Comparison of ENCODE assay signal across 21 cellular contexts in the genomic region with DNA sequence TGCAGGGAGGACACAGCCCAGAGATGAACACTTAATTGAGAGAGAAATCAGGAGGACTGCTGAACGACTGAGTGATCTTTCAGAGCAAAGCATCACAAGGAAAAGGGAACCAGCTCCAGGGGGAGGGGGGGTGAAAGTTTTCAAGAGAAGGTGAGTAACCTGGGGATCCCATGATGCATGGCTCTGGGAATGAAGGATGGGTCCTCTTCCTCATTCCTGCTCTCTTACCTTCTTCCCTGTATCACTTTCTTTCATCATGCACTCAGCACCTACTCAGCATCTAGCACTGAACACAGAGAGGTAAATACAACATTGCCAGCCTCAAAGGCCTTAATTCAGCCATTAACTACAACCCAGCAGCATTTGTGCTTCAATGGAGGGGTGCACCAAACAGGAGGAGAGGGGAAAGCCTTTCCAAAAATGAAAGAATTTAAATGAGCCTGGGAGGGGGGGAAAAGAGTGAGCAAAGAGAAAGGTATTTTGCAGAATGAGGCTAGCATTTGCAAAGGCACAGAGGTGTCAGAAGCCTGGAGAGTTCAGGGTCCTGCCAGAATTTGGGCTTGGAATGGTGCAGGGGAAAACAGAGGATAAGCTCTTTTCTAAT.
DNase-seq lines count a peak whose midpoint lies in the region; ATAC-seq, FAIRE-seq and TF ChIP-seq lines count a peak whose summit lies in the region.
"Had no signal": no experiment of that assay in that cellular context is flagged by ENCODE, and none has a peak within 500 bp of the region (broad histone marks: within the 10 kb centered on the region; RNA-seq: fewer than 3 reads in every experiment).

No MANE protein-coding gene starts in this region.

- no peak overlapping the region for H4K91ac ChIP-seq in trophoblast cell (ENCODE audit: low read depth, low read length)

- no peak for FAIRE-seq in bronchial epithelial cell (lab: Jason Lieb, UNC)
- FAIRE-seq: astrocyte, GM18507, pancreas had no signal

- in situ Hi-C loops in Caki2 (cut with HindIII; ENCODE audit: low pct_unique_long_range_greater_than_20kb, low sequenced_read_pairs), result no loop called here

- no CpG with 5 or more reads among the region's 1 CpG for WGBS in mesendoderm (ENCODE audit: extremely low coverage, insufficient coverage, low lambda C conversion rate)
- no CpG with 5 or more reads among the region's 1 CpG for WGBS in trophoblast cell (ENCODE audit: extremely low coverage, insufficient coverage, insufficient read length)

- H3K4me2 ChIP-seq in mesendoderm (ENCODE audit: low read length), result no peak overlapping the region
- H3K4me2 ChIP-seq in trophoblast cell (ENCODE audit: low read length), result no peak overlapping the region

- H3K23ac ChIP-seq in mesendoderm (ENCODE audit: low read length) (no peak overlapping the region), trophoblast cell (ENCODE audit: low read length) (no peak overlapping the region)

- peak overlapping the region; percentile 90 for H2BK120ac ChIP-seq in mesendoderm (ENCODE audit: low read depth, low read length)
- H2BK120ac ChIP-seq in trophoblast cell (ENCODE audit: insufficient read depth, low read length, poor library complexity), result no peak overlapping the region

- no peak overlapping the region for H2AFZ ChIP-seq in trophoblast cell (ENCODE audit: insufficient read depth, low read length, poor library complexity)

- H3K79me2 ChIP-seq in mesendoderm (ENCODE audit: control insufficient read depth, insufficient read depth, low read length) (no peaks in the 10 kb centered on the region), trophoblast cell (ENCODE audit: control insufficient read depth, insufficient read depth, low read length, poor library complexity) (no peaks in the 10 kb centered on the region)

- H3K4me3 ChIP-seq in bronchial epithelial cell (ENCODE audit: low read depth, low read length), result no peak overlapping the region
- H3K4me3 ChIP-seq in mesendoderm (ENCODE audit: low read length), result no peak overlapping the region
- H3K4me3 ChIP-seq in trophoblast cell (ENCODE audit: low read depth, low read length), result no peak overlapping the region
- H3K4me3 ChIP-seq: heart right ventricle, lung, pancreas, sigmoid colon, upper lobe of right lung had no signal

- H4K12ac ChIP-seq in trophoblast cell (ENCODE audit: low read depth, low read length), result no peak overlapping the region

- H3K27me3 ChIP-seq in bronchial epithelial cell (ENCODE audit: control insufficient read depth, insufficient read depth, low read length), result no peaks in the 10 kb centered on the region
- no peaks in the 10 kb centered on the region for H3K27me3 ChIP-seq in mesendoderm (ENCODE audit: insufficient read depth, low read length, poor library complexity)
- no peaks in the 10 kb centered on the region for H3K27me3 ChIP-seq in trophoblast cell (ENCODE audit: insufficient read depth, low read length)
- H3K27me3 ChIP-seq: heart right ventricle, pancreas, sigmoid colon, upper lobe of right lung had no signal

- H3K4ac ChIP-seq in mesendoderm (ENCODE audit: low read depth, low read length), result peak overlapping the region; percentile 6
- H3K4ac ChIP-seq in trophoblast cell (ENCODE audit: low read depth, low read length), result no peak overlapping the region

- H2BK15ac ChIP-seq in mesendoderm (replicated peaks; ENCODE audit: low read depth), result no peak overlapping the region

- no peak for TF ChIP-seq CTCF in bronchial epithelial cell (IDR thresholded peaks at IDR 0.05; ENCODE audit: insufficient read depth, low read length, severe bottlenecking)

- H2AK5ac ChIP-seq in mesendoderm (ENCODE audit: low read length) (no peak overlapping the region), trophoblast cell (ENCODE audit: low read length) (no peak overlapping the region)

- H3K18ac ChIP-seq in mesendoderm (ENCODE audit: low read length) (peak overlapping the region; percentile 83), trophoblast cell (ENCODE audit: low read length) (no peak overlapping the region)

- H3K36me3 ChIP-seq in bronchial epithelial cell (ENCODE audit: control insufficient read depth, insufficient read depth, low read length), result no peaks in the 10 kb centered on the region
- H3K36me3 ChIP-seq in mesendoderm (ENCODE audit: control insufficient read depth, insufficient read depth, low read length), result no peaks in the 10 kb centered on the region
- H3K36me3 ChIP-seq in trophoblast cell (ENCODE audit: control insufficient read depth in 1 of 2, insufficient read depth in 2 of 2, low read length in 2 of 2), result no peaks in the 10 kb centered on the region
- H3K36me3 ChIP-seq: heart right ventricle, pancreas, sigmoid colon, upper lobe of right lung had no signal

- no peak overlapping the region for H2BK12ac ChIP-seq in trophoblast cell (ENCODE audit: low read length)

- no peak overlapping the region for H3K56ac ChIP-seq in mesendoderm (ENCODE audit: low read length)

- DNase-seq in Caki2 (ENCODE audit: low read depth), result peak; percentile 36
- peak; percentile 26 for DNase-seq in NCI-H226
- DNase-seq in bronchial epithelial cell (ENCODE audit: low read depth), result peak; percentile 92
- DNase-seq in mesendoderm, result peak; percentile 95
- DNase-seq in activated CD8-positive, alpha-beta memory T cell treated with anti-CD3 and anti-CD28 coated beads, Interleukin-2, amount 50 U/mL, for 48 hours, result no peak
- no peak for DNase-seq in RKO (ENCODE audit: low spot score)
- DNase-seq in trophoblast cell, result no peak
- DNase-seq: activated effector memory CD4-positive, alpha-beta T cell treated with anti-CD3 and anti-CD28 coated beads, Interleukin-2, amount 50 U/mL, for 16 hours; effector CD8-positive, alpha-beta T cell; EL; heart right ventricle; natural killer cell; NCI-H524; pancreas; sigmoid colon; stimulated activated naive CD4-positive, alpha-beta T cell treated with Interleukin-2 at 50 U/mL for 16 hours; upper lobe of right lung had no signal

- H2BK5ac ChIP-seq in mesendoderm (ENCODE audit: low read length), result no peak overlapping the region
- no peak overlapping the region for H2BK5ac ChIP-seq in trophoblast cell (ENCODE audit: low read depth, low read length, poor library complexity)

- H3K27ac ChIP-seq in mesendoderm (ENCODE audit: low read depth, low read length) (peak overlapping the region; percentile 83), trophoblast cell (ENCODE audit: low read depth, low read length) (no peak overlapping the region)
- H3K27ac ChIP-seq: heart right ventricle, pancreas, sigmoid colon, upper lobe of right lung had no signal

- H4K8ac ChIP-seq in mesendoderm (ENCODE audit: low read depth, low read length), result no peak overlapping the region
- H4K8ac ChIP-seq in trophoblast cell (ENCODE audit: low read depth, low read length), result no peak overlapping the region

- H3K4me1 ChIP-seq in mesendoderm (ENCODE audit: control insufficient read depth, low read depth, low read length) (peaks cover 18% of the 10 kb centered on the region), trophoblast cell (ENCODE audit: control insufficient read depth in 1 of 2, insufficient read depth in 2 of 2, low read length in 2 of 2) (peaks cover 0 to 2% of the 10 kb centered on the region in 2 experiments)
- H3K4me1 ChIP-seq: pancreas, upper lobe of right lung had no signal

- H3K14ac ChIP-seq in trophoblast cell (ENCODE audit: low read length), result no peak overlapping the region

- no peak overlapping the region for H3K9ac ChIP-seq in mesendoderm (ENCODE audit: low read length)
- no peak overlapping the region for H3K9ac ChIP-seq in trophoblast cell (ENCODE audit: low read length)

- H3K9me3 ChIP-seq in trophoblast cell (ENCODE audit: insufficient read depth, low read depth, low read length), result no peaks in the 10 kb centered on the region
- H3K9me3 ChIP-seq: pancreas, sigmoid colon, upper lobe of right lung had no signal

- no peak for ATAC-seq in GM21390 (IDR thresholded peaks at IDR 0.05; ENCODE audit: unreplicated experiment)
- ATAC-seq: heart right ventricle, natural killer cell, upper lobe of right lung had no signal

- no peaks in the 10 kb centered on the region for H3K79me1 ChIP-seq in mesendoderm (ENCODE audit: low read length)
- no peaks in the 10 kb centered on the region for H3K79me1 ChIP-seq in trophoblast cell (ENCODE audit: low read length)

- no peak overlapping the region for H4K5ac ChIP-seq in mesendoderm (ENCODE audit: low read length)

Comparison
In these comparisons a context has a peak if more than half of its experiments do, and no peak if none do; other contexts are left out.
1. DNase-seq: peak in Caki2 (single experiment), NCI-H226 (single experiment), bronchial epithelial cell (single experiment) and mesendoderm (single experiment); none in activated CD8-positive, alpha-beta memory T cell treated with anti-CD3 and anti-CD28 coated beads, Interleukin-2, amount 50 U/mL, for 48 hours (single experiment), RKO (single experiment) and trophoblast cell (0 of 2).